In genomic region chr12:121628536-121628935, GRCh38 we compare ENCODE assay signal across 1 cellular context.
TF ChIP-seq lines count a peak whose summit lies in the region.

No MANE protein-coding gene starts in this region.

TF ChIP-seq in GM12878, 131 proteins besides CTCF, POLR2A, EP300 and RAD21:
- no peak for TF ChIP-seq MLLT1 (IDR thresholded peaks at IDR 0.05)
- TF ChIP-seq NBN (IDR thresholded peaks at IDR 0.05): 0 out of 2 replicates have a peak, but pooled peaks have one; percentile 17
- 0 out of 2 replicates have a peak, but pooled peaks have one; percentile 5 for TF ChIP-seq ZNF384 (IDR thresholded peaks at IDR 0.05; ENCODE audit: borderline replicate concordance, low read depth, low read length)
